1 cellular context compared by ENCODE assay signal in genomic region chr11:64249563-64250405, GRCh38.
TF ChIP-seq lines count a peak whose summit lies in the region.

No MANE protein-coding gene starts in this region.

TF ChIP-seq in H1, 55 proteins besides CTCF, POLR2A, EP300 and RAD21:
- TF ChIP-seq CTBP2 (IDR thresholded peaks at IDR 0.05; ENCODE audit: borderline replicate concordance, insufficient read depth, insufficient read length, low read length) (peak; percentile 38), RFX5 (IDR thresholded peaks at IDR 0.05; ENCODE audit: borderline replicate concordance, low read depth, low read length) (no peak), TBP (IDR thresholded peaks at IDR 0.05; ENCODE audit: low read depth, low read length) (0 out of 2 replicates have a peak, but pooled peaks have one; percentile 21), ASH2L (IDR thresholded peaks at IDR 0.05; ENCODE audit: low read length) (peak; percentile 52), CREB1 (IDR thresholded peaks at IDR 0.05) (0 out of 2 replicates have a peak, but pooled peaks have one; percentile 28), HDAC2 (IDR thresholded peaks at IDR 0.05; ENCODE audit: borderline replicate concordance in 1 of 2, low read depth in 2 of 2, low read length in 2 of 2) (0 out of 4 replicates have a peak, but pooled peaks of 1 of the 2 experiments have one; percentile 49), TCF12 (IDR thresholded peaks at IDR 0.05; ENCODE audit: low read depth, low read length) (peak; percentile 69; the same call in 1 of the 2 replicates), KDM1A (IDR thresholded peaks at IDR 0.05; ENCODE audit: borderline replicate concordance, low read length) (peak; percentile 96), YY1 (IDR thresholded peaks at IDR 0.05; ENCODE audit: low read depth, low read length) (peak; percentile 84), TAF1 (IDR thresholded peaks at IDR 0.05; ENCODE audit: low read depth, low read length) (peak; percentile 28; the same call in 1 of the 2 replicates), SP1 (IDR thresholded peaks at IDR 0.05; ENCODE audit: low read depth, low read length) (peak; percentile 83), NANOG (IDR thresholded peaks at IDR 0.05; ENCODE audit: insufficient read depth, low read depth, low read length, poor library complexity, severe bottlenecking) (peak; percentile 52), TAF7 (optimal IDR thresholded peaks at IDR 0.05; ENCODE audit: borderline replicate concordance, low read depth, low read length) (no peak), PHF8 (conservative IDR thresholded peaks at IDR 0.05; ENCODE audit: low read depth, low read length) (no peak)
